1 cellular context compared by ENCODE assay signal in genomic region chr1:206004269-206004800, GRCh38.
TF ChIP-seq lines count a peak whose summit lies in the region.

No MANE protein-coding gene starts in this region.

TF ChIP-seq in IMR-90, 13 proteins besides CTCF, POLR2A, EP300 and RAD21 (continued from another document):
- TF ChIP-seq NFE2L2 (IDR thresholded peaks at IDR 0.05; ENCODE audit: low read depth, low read length), result no peak
- no peak for TF ChIP-seq USF2 (IDR thresholded peaks at IDR 0.05; ENCODE audit: low read depth, low read length)
- no peak for TF ChIP-seq ELK1 (IDR thresholded peaks at IDR 0.05; ENCODE audit: borderline replicate concordance, low read depth, low read length)
- TF ChIP-seq SMC3 (IDR thresholded peaks at IDR 0.05; ENCODE audit: low read depth, low read length), result no peak
- no peak for TF ChIP-seq BHLHE40 (IDR thresholded peaks at IDR 0.05; ENCODE audit: low read depth, low read length)
- TF ChIP-seq CEBPB (IDR thresholded peaks at IDR 0.05; ENCODE audit: low read depth, low read length), result no peak
- no peak for TF ChIP-seq MXI1 (IDR thresholded peaks at IDR 0.05; ENCODE audit: borderline replicate concordance, low read depth, low read length)
- no peak for TF ChIP-seq MAFK (IDR thresholded peaks at IDR 0.05; ENCODE audit: low read depth, low read length)
- no peak for TF ChIP-seq FOS (IDR thresholded peaks at IDR 0.05; ENCODE audit: low read depth, low read length)
- no peak for TF ChIP-seq CHD1 (IDR thresholded peaks at IDR 0.05; ENCODE audit: low read depth, low read length)
- TF ChIP-seq RFX5 (IDR thresholded peaks at IDR 0.05; ENCODE audit: low read depth, low read length), result no peak
